In the genomic region with DNA sequence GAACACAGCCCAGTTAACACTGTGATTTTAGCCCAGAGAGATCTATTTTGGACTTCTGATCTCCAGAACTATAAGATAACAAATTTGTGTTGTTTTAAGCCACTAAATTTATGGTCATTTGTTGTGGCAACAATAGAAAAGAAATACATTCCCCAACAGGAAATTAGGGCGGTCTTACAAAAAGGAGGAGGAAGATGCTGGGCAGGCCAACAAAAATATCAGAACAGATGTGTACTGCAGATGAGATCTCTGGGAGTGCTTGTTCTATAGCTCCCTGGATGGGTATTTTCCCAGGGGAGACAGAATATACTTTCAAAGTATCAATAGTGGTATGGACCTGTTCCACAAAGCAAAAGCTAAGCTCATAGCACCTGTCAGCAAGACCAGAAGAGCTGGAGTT, we compare ENCODE assay signal across 14 cellular contexts.
"Had no signal": no experiment of that assay in that cellular context is flagged by ENCODE, and none has a peak within 500 bp of the region (broad histone marks: within the 10 kb centered on the region; RNA-seq: fewer than 3 reads in every experiment).

No MANE protein-coding gene starts in this region.

- H3K36me3 ChIP-seq: cardiac muscle cell, gastrocnemius medialis, neural progenitor cell, pancreas, tibial artery, uterus had no signal

- H3K4me1 ChIP-seq: neural progenitor cell, pancreas, uterus had no signal

- H3K27ac ChIP-seq: ascending aorta, cardiac muscle cell, gastrocnemius medialis, neural progenitor cell, pancreas, tibial artery, uterus had no signal

- H3K27ac Mint-ChIP-seq: neural progenitor cell had no signal

- H3K27me3 ChIP-seq: ascending aorta, cardiac muscle cell, gastrocnemius medialis, heart right ventricle, neural progenitor cell, pancreas, tibial artery, uterus had no signal

- ATAC-seq: gastrocnemius medialis; left ventricle myocardium superior; pancreas; stimulated activated effector memory CD8-positive, alpha-beta T cell treated with anti-CD3 and anti-CD28 coated beads, Interleukin-12 subunit alpha, Interleukin-12 subunit beta, amount 100 ng/mL, for 72 hours had no signal

- H3K9me3 Mint-ChIP-seq: neural progenitor cell; stimulated activated effector memory CD8-positive, alpha-beta T cell treated with anti-CD3 and anti-CD28 coated beads, Interleukin-12 subunit alpha, Interleukin-12 subunit beta, amount 100 ng/mL, for 72 hours had no signal

- DNase-seq: activated CD4-positive, alpha-beta T cell treated with anti-CD3 and anti-CD28 coated beads for 4 hours; effector CD4-positive, alpha-beta T cell; gastrocnemius medialis; heart right ventricle; kidney; left ventricle myocardium superior; pancreas; retina; tibial artery; uterus had no signal

- H3K9ac ChIP-seq: neural progenitor cell had no signal

- H3K9me3 ChIP-seq: ascending aorta, gastrocnemius medialis, heart right ventricle, pancreas, tibial artery, uterus had no signal

- H3K4me3 ChIP-seq: ascending aorta, cardiac muscle cell, gastrocnemius medialis, heart right ventricle, neural progenitor cell, pancreas, tibial artery, uterus had no signal

- H3K4me3 Mint-ChIP-seq: neural progenitor cell; stimulated activated effector memory CD8-positive, alpha-beta T cell treated with anti-CD3 and anti-CD28 coated beads, Interleukin-12 subunit alpha, Interleukin-12 subunit beta, amount 100 ng/mL, for 72 hours had no signal

- H3K4me2 ChIP-seq: neural progenitor cell had no signal
